2 cellular contexts compared by ENCODE assay signal in genomic region chr7:123154231-123154860, GRCh38.
TF ChIP-seq lines count a peak whose summit lies in the region.

No MANE protein-coding gene starts in this region.

TF ChIP-seq in SK-N-SH, 30 proteins besides CTCF, POLR2A, EP300 and RAD21 (continued from another document and continues in another):
- TF ChIP-seq IRF3 (IDR thresholded peaks at IDR 0.05; ENCODE audit: low read depth, low read length) (no peak), NFIC (IDR thresholded peaks at IDR 0.05; ENCODE audit: borderline replicate concordance) (no peak), FOXM1 (IDR thresholded peaks at IDR 0.05; ENCODE audit: low read depth) (no peak), GATA2 (CRISPR knock-in tag; IDR thresholded peaks at IDR 0.05) (no peak; the same call in 1 of the 2 replicates), RXRA (IDR thresholded peaks at IDR 0.05; ENCODE audit: borderline replicate concordance, low read depth) (no peak), YY1 (IDR thresholded peaks at IDR 0.05; ENCODE audit: low read depth) (no peak), FOSL2 (IDR thresholded peaks at IDR 0.05; ENCODE audit: borderline replicate concordance, low read depth) (no peak), GABPA (IDR thresholded peaks at IDR 0.05; ENCODE audit: low read depth) (no peak), PBX3 (IDR thresholded peaks at IDR 0.05) (peak; percentile 8; the same call in 1 of the 2 replicates), ELF1 (IDR thresholded peaks at IDR 0.05) (no peak), MXI1 (IDR thresholded peaks at IDR 0.05; ENCODE audit: low read depth, low read length) (peak; percentile 31; the same call in 1 of the 2 replicates), ZBTB33 (IDR thresholded peaks at IDR 0.05; ENCODE audit: borderline replicate concordance, low read depth) (no peak), RFX5 (IDR thresholded peaks at IDR 0.05; ENCODE audit: low read length) (peak; percentile 37; the same call in 1 of the 2 replicates), USF2 (IDR thresholded peaks at IDR 0.05; ENCODE audit: borderline replicate concordance, low read depth, low read length) (no peak), FOXJ3 (CRISPR knock-in tag; IDR thresholded peaks at IDR 0.05) (no peak), REST (IDR thresholded peaks at IDR 0.05; ENCODE audit: low read depth, low read length) (no peak), SMC3 (IDR thresholded peaks at IDR 0.05; ENCODE audit: low read depth, low read length) (peak; percentile 83), MAX (IDR thresholded peaks at IDR 0.05; ENCODE audit: low read depth) (0 out of 2 replicates have a peak, but pooled peaks have one; percentile 33), NRF1 (IDR thresholded peaks at IDR 0.05; ENCODE audit: low read depth, low read length) (0 out of 2 replicates have a peak, but pooled peaks have one; percentile 11)

TF ChIP-seq in HepG2, 621 proteins besides CTCF, POLR2A, EP300 and RAD21 (continued from another document):
- TF ChIP-seq ZNF704 (CRISPR knock-in tag; IDR thresholded peaks at IDR 0.05; ENCODE audit: borderline replicate concordance), result no peak
- TF ChIP-seq PCBP2 (optimal IDR thresholded peaks at IDR 0.05; ENCODE audit: low read depth, low read length, poor library complexity, severe bottlenecking), result no peak
- TF ChIP-seq HNF4A (CRISPR knock-in tag; IDR thresholded peaks at IDR 0.05), result no peak
- peak; percentile 97 for TF ChIP-seq ATF2 (CRISPR knock-in tag; IDR thresholded peaks at IDR 0.05)
- TF ChIP-seq ZNF317 (CRISPR knock-in tag; IDR thresholded peaks at IDR 0.05), result no peak
- TF ChIP-seq ZBTB21 (CRISPR knock-in tag; IDR thresholded peaks at IDR 0.05), result peak; percentile 89
- 0 out of 2 replicates have a peak, but pooled peaks have one; percentile 21 for TF ChIP-seq PPARG (CRISPR knock-in tag; conservative IDR thresholded peaks at IDR 0.05)
- no peak for TF ChIP-seq HOMEZ (CRISPR knock-in tag; IDR thresholded peaks at IDR 0.05; ENCODE audit: low read depth)
- TF ChIP-seq NFATC3 (CRISPR knock-in tag; IDR thresholded peaks at IDR 0.05), result no peak
- TF ChIP-seq ATF3 (CRISPR knock-in tag; IDR thresholded peaks at IDR 0.05), result 0 out of 2 replicates have a peak, but pooled peaks have one; percentile 37
- peak; percentile 47; the same call in 1 of the 2 replicates for TF ChIP-seq CEBPB (IDR thresholded peaks at IDR 0.05; ENCODE audit: borderline replicate concordance, low read depth, low read length)
- peak; percentile 81 for TF ChIP-seq SMC3 (IDR thresholded peaks at IDR 0.05; ENCODE audit: low read length)
- TF ChIP-seq GATAD2A (CRISPR knock-in tag; IDR thresholded peaks at IDR 0.05), result peak; percentile 38; the same call in 1 of the 2 replicates
- no peak for TF ChIP-seq NFE2L2 (IDR thresholded peaks at IDR 0.05; ENCODE audit: low read length)
- TF ChIP-seq JARID2 (CRISPR knock-in tag; IDR thresholded peaks at IDR 0.05; ENCODE audit: insufficient replicate concordance), result no peak
- TF ChIP-seq ATF7 (IDR thresholded peaks at IDR 0.05), result peak; percentile 97
- TF ChIP-seq ATF7 (CRISPR knock-in tag; IDR thresholded peaks at IDR 0.05), result no peak
- TF ChIP-seq ZNF3 (CRISPR knock-in tag; IDR thresholded peaks at IDR 0.05), result no peak
- peak; percentile 88 for TF ChIP-seq CREB1 (IDR thresholded peaks at IDR 0.05)
- TF ChIP-seq CREB1 (CRISPR knock-in tag; IDR thresholded peaks at IDR 0.05), result peak; percentile 62; the same call in 1 of the 2 replicates
- TF ChIP-seq CEBPG (CRISPR knock-in tag; IDR thresholded peaks at IDR 0.05), result peak; percentile 40
- peak; percentile 80 for TF ChIP-seq STAG1 (CRISPR knock-in tag; IDR thresholded peaks at IDR 0.05)
